Comparison of ENCODE assay signal across 8 cellular contexts in the genomic region with DNA sequence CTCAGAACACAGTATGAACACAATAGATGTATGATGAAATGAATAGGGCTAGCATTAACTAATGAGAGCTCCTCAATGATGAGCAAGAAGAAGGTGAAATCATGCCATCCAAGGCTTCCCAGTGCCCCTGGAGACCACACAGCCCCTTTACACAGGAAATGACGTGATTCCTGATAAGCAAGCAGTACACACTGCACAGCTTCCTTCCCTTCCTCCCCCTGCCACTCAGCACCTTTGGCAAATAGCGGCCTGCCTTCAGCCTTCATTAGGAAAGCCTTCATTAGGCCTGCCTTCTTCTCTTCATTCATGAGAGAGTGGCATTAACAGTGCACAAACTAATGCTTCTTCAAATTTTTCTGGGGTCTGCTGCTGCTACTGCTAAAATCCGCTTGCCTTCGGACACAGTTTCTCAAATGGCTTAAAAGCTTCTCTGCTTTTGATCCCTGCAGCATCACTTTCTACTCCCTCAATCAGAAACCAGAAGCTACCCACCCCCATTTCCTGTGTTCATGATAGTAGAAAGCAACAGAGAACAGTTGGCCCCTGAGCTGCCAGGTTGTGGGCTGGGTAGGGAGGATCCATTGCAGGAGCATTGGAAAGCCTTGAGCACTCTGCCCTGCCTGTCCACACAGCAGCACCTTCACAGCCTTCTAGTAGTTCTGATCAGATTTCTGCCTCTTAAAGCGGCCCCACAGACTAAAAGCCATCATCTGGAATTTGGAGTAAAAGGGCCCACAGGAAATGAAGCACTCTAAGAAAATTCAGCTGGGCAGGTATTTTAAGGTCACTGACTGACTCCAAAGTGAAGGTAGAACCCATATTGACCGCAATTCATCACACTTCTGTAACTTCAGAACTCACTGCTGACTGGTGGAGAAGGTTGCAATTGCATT.
DNase-seq lines count a peak whose midpoint lies in the region; ATAC-seq and TF ChIP-seq lines count a peak whose summit lies in the region.

No MANE protein-coding gene starts in this region.

- H3K79me2 ChIP-seq in neural progenitor cell (ENCODE audit: low read depth) = no peaks in the 10 kb centered on the region

- H3K4me2 ChIP-seq in neural progenitor cell = no peak overlapping the region

- H3K4me1 ChIP-seq in neural progenitor cell = no peaks in the 10 kb centered on the region
- H3K4me1 ChIP-seq in left lung = peaks cover 0 to 13% of the 10 kb centered on the region in 2 donors

- H3K4me3 ChIP-seq in neural progenitor cell (no peak overlapping the region), left lung (no peak overlapping the region)

- intact Hi-C loops in left lung (cut with DNase I) = no loop called here

- no peaks in the 10 kb centered on the region for H3K27me3 ChIP-seq in neural progenitor cell
- H3K27me3 ChIP-seq in left lung = no peaks in the 10 kb centered on the region

- peaks cover 3% of the 10 kb centered on the region for H3K9me3 Mint-ChIP-seq in activated CD4-positive, alpha-beta T cell treated with anti-CD3 and anti-CD28 coated beads, Interleukin-2, amount 10 ng/mL, durations not matched to agents 7 days and 5 days
- no peaks in the 10 kb centered on the region for H3K9me3 Mint-ChIP-seq in neural progenitor cell

- H3K36me3 ChIP-seq in neural progenitor cell (no peaks in the 10 kb centered on the region), left lung (no peaks in the 10 kb centered on the region)

- TF ChIP-seq CTCF in neural progenitor cell (IDR thresholded peaks at IDR 0.05) = no peak
- TF ChIP-seq CTCF in left lung (IDR thresholded peaks at IDR 0.05) = no peak

- H3K9me3 ChIP-seq in neural progenitor cell (ENCODE audit: low read depth) (no peaks in the 10 kb centered on the region), left lung (no peaks in the 10 kb centered on the region)

- no peak overlapping the region for H2AFZ ChIP-seq in neural progenitor cell (replicated peaks)

- no peak overlapping the region for H3K27ac ChIP-seq in neural progenitor cell
- no peak overlapping the region for H3K27ac ChIP-seq in left lung

- peak; percentile 2 for DNase-seq in A172 (ENCODE audit: low spot score)
- peak; percentile 81 for DNase-seq in activated CD4-positive, alpha-beta T cell treated with anti-CD3 and anti-CD28 coated beads, Interleukin-2, amount 10 ng/mL, durations not matched to agents 7 days and 5 days
- peak; percentile 15 for DNase-seq in left kidney (ENCODE audit: low read depth, low spot score)
- DNase-seq in neural progenitor cell (ENCODE audit: low spot score) = no peak
- DNase-seq in hippocampal formation (lab: John Stamatoyannopoulos, UW) = no peak
- no peak for DNase-seq in left lung

- peak overlapping the region; percentile 99 for H3K27ac Mint-ChIP-seq in activated CD4-positive, alpha-beta T cell treated with anti-CD3 and anti-CD28 coated beads, Interleukin-2, amount 10 ng/mL, durations not matched to agents 7 days and 5 days
- H3K27ac Mint-ChIP-seq in neural progenitor cell = no peak overlapping the region

- POLR2A ChIA-PET in activated CD4-positive, alpha-beta T cell treated with anti-CD3 and anti-CD28 coated beads, Interleukin-2, amount 10 ng/mL, durations not matched to agents 7 days and 5 days (lab: Charles Lee) = interaction anchor here (0.6 to 1.1 kb wide), 5 partner anchors 12 to 526 kb away, joined by 3 to 4 read pairs (median 4); a partner anchor contains a TSS

- CTCF ChIA-PET in activated CD4-positive, alpha-beta T cell treated with anti-CD3 and anti-CD28 coated beads, Interleukin-2, amount 10 ng/mL, durations not matched to agents 7 days and 5 days (lab: Charles Lee) = interaction anchor here (0.6 to 1.9 kb wide), 10 partner anchors 9 to 507 kb away, joined by 3 to 6 read pairs (median 3); no protein-coding TSS in a partner anchor

- no peaks in the 10 kb centered on the region for H4K20me1 ChIP-seq in neural progenitor cell (ENCODE audit: low read depth)

- H3F3A ChIP-seq in neural progenitor cell (ENCODE audit: low read depth) = no peaks in the 10 kb centered on the region

- H3K36me3 Mint-ChIP-seq in activated CD4-positive, alpha-beta T cell treated with anti-CD3 and anti-CD28 coated beads, Interleukin-2, amount 10 ng/mL, durations not matched to agents 7 days and 5 days (ENCODE audit: low read depth) = no peaks in the 10 kb centered on the region
- no peaks in the 10 kb centered on the region for H3K36me3 Mint-ChIP-seq in neural progenitor cell

- ATAC-seq in GM19025 (IDR thresholded peaks at IDR 0.05; ENCODE audit: low read depth, unreplicated experiment) (peak; percentile 68), HG03103 (IDR thresholded peaks at IDR 0.05; ENCODE audit: low read depth, unreplicated experiment) (peak; percentile 80), left lung (no peak)

- H3K4me3 Mint-ChIP-seq in activated CD4-positive, alpha-beta T cell treated with anti-CD3 and anti-CD28 coated beads, Interleukin-2, amount 10 ng/mL, durations not matched to agents 7 days and 5 days = peak overlapping the region; percentile 58
- no peak overlapping the region for H3K4me3 Mint-ChIP-seq in neural progenitor cell

- no peaks in the 10 kb centered on the region for H3K27me3 Mint-ChIP-seq in activated CD4-positive, alpha-beta T cell treated with anti-CD3 and anti-CD28 coated beads, Interleukin-2, amount 10 ng/mL, durations not matched to agents 7 days and 5 days
- H3K27me3 Mint-ChIP-seq in neural progenitor cell (ENCODE audit: insufficient read depth, low read depth) = peaks cover 2% of the 10 kb centered on the region

- peaks cover 61% of the 10 kb centered on the region for H3K4me1 Mint-ChIP-seq in activated CD4-positive, alpha-beta T cell treated with anti-CD3 and anti-CD28 coated beads, Interleukin-2, amount 10 ng/mL, durations not matched to agents 7 days and 5 days
- peaks cover 3% of the 10 kb centered on the region for H3K4me1 Mint-ChIP-seq in neural progenitor cell

- no peak overlapping the region for H3K9ac ChIP-seq in neural progenitor cell

Comparison
In these comparisons a context has a peak if more than half of its experiments do, and no peak if none do; other contexts are left out.
1. DNase-seq: peak in A172 (single experiment), activated CD4-positive, alpha-beta T cell treated with anti-CD3 and anti-CD28 coated beads, Interleukin-2, amount 10 ng/mL, durations not matched to agents 7 days and 5 days (single experiment) and left kidney (single experiment); none in neural progenitor cell (single experiment), hippocampal formation (0 of 2) and left lung (0 of 2).